In genomic region chr14:23009939-23010718, GRCh38 we compare ENCODE assay signal across 8 cellular contexts.
DNase-seq lines count a peak whose midpoint lies in the region; ATAC-seq and TF ChIP-seq lines count a peak whose summit lies in the region.

A gene with protein sequence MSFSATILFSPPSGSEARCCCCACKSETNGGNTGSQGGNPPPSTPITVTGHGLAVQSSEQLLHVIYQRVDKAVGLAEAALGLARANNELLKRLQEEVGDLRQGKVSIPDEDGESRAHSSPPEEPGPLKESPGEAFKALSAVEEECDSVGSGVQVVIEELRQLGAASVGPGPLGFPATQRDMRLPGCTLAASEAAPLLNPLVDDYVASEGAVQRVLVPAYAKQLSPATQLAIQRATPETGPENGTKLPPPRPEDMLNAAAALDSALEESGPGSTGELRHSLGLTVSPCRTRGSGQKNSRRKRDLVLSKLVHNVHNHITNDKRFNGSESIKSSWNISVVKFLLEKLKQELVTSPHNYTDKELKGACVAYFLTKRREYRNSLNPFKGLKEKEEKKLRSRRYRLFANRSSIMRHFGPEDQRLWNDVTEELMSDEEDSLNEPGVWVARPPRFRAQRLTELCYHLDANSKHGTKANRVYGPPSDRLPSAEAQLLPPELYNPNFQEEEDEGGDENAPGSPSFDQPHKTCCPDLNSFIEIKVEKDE (minus strand): TSS chr14:23010143. CDS start chr14:22999023, 11,120 bp downstream.

- H3K4me1 Mint-ChIP-seq in nephron progenitor cell = peaks cover 63% of the 10 kb centered on the region
- H3K4me1 Mint-ChIP-seq in stimulated activated naive CD8-positive, alpha-beta T cell treated with anti-CD3 and anti-CD28 coated beads, Interleukin-15, Interleukin-2, amounts not matched to agents 100 ng/mL and 50 ng/mL, for 24 hours (ENCODE audit: low read depth) = peaks cover 51% of the 10 kb centered on the region

- peak within 1 kb of the TSS; percentile 34 for H3K27ac Mint-ChIP-seq in nephron progenitor cell
- peak within 1 kb of the TSS; percentile 95 for H3K27ac Mint-ChIP-seq in stimulated activated naive CD8-positive, alpha-beta T cell treated with anti-CD3 and anti-CD28 coated beads, Interleukin-15, Interleukin-2, amounts not matched to agents 100 ng/mL and 50 ng/mL, for 24 hours

- peak; percentile 28 for ATAC-seq in RWPE2 (ENCODE audit: low read depth)

- peak; percentile 62 for DNase-seq in NCI-H1436 (lab: John Stamatoyannopoulos, UW)
- no peak for DNase-seq in NCI-H1436 treated with DMSO at 0.1 percent for 48 hours (lab: John Stamatoyannopoulos, UW)
- peak; percentile 85 for DNase-seq in RWPE2 (ENCODE audit: low spot score)
- DNase-seq in activated T-helper 9 cell treated with anti-CD3 and anti-CD28 coated beads, Interleukin-2, amount 50 U/mL, for 16 hours (ENCODE audit: low read depth) = peak; percentile 76
- DNase-seq in fibroblast of the conjunctiva (ENCODE audit: low read depth) = peak; percentile 24
- peak; percentile 74 for DNase-seq in nephron progenitor cell

- H3K36me3 ChIP-seq in KOPT-K1 (ENCODE audit: insufficient read depth, low read length) (no peaks in the 10 kb centered on the region), RWPE2 (ENCODE audit: low read depth) (no peaks in the 10 kb centered on the region)

- peak within 1 kb of the TSS; percentile 76 for H3K4me3 Mint-ChIP-seq in nephron progenitor cell
- H3K4me3 Mint-ChIP-seq in stimulated activated naive CD8-positive, alpha-beta T cell treated with anti-CD3 and anti-CD28 coated beads, Interleukin-15, Interleukin-2, amounts not matched to agents 100 ng/mL and 50 ng/mL, for 24 hours = peak within 1 kb of the TSS; percentile 93

- H3K36me3 Mint-ChIP-seq in nephron progenitor cell (ENCODE audit: low read depth) = peaks cover 9% of the 10 kb centered on the region
- H3K36me3 Mint-ChIP-seq in stimulated activated naive CD8-positive, alpha-beta T cell treated with anti-CD3 and anti-CD28 coated beads, Interleukin-15, Interleukin-2, amounts not matched to agents 100 ng/mL and 50 ng/mL, for 24 hours (ENCODE audit: low read depth) = no peaks in the 10 kb centered on the region

- H3K27me3 ChIP-seq in RWPE2 (ENCODE audit: insufficient read depth, poor library complexity, severe bottlenecking) = no peaks in the 10 kb centered on the region

- TF ChIP-seq CTCF in RWPE2 (IDR thresholded peaks at IDR 0.05; ENCODE audit: poor library complexity, severe bottlenecking) (no peak), nephron progenitor cell (IDR thresholded peaks at IDR 0.05) (no peak)

- H3K4me3 ChIP-seq in RWPE2 (ENCODE audit: severe bottlenecking) = peak within 1 kb of the TSS; percentile 50

- peak within 1 kb of the TSS; percentile 93 for H3K27ac ChIP-seq in KOPT-K1 (ENCODE audit: low read depth, low read length, poor library complexity, severe bottlenecking)
- peak within 1 kb of the TSS; percentile 67 for H3K27ac ChIP-seq in RWPE2 (ENCODE audit: poor library complexity, severe bottlenecking)

- H3K9me3 ChIP-seq in KOPT-K1 (ENCODE audit: insufficient read depth, low read length, poor library complexity, severe bottlenecking) (no peaks in the 10 kb centered on the region), RWPE2 (ENCODE audit: severe bottlenecking) (no peaks in the 10 kb centered on the region)

- H3K9me3 Mint-ChIP-seq in nephron progenitor cell = peaks cover 17% of the 10 kb centered on the region
- no peaks in the 10 kb centered on the region for H3K9me3 Mint-ChIP-seq in stimulated activated naive CD8-positive, alpha-beta T cell treated with anti-CD3 and anti-CD28 coated beads, Interleukin-15, Interleukin-2, amounts not matched to agents 100 ng/mL and 50 ng/mL, for 24 hours

- H3K27me3 Mint-ChIP-seq in nephron progenitor cell (ENCODE audit: low read depth, poor library complexity) = no peaks in the 10 kb centered on the region
- no peaks in the 10 kb centered on the region for H3K27me3 Mint-ChIP-seq in stimulated activated naive CD8-positive, alpha-beta T cell treated with anti-CD3 and anti-CD28 coated beads, Interleukin-15, Interleukin-2, amounts not matched to agents 100 ng/mL and 50 ng/mL, for 24 hours

- H3K4me1 ChIP-seq in RWPE2 (ENCODE audit: insufficient read depth, poor library complexity, severe bottlenecking) = peaks cover 30% of the 10 kb centered on the region
